In genomic region chr10:5563991-5564536, GRCh38 we compare ENCODE assay signal across 8 cellular contexts. TPM values are rescaled to one million over a fixed set of nuclear protein-coding genes. Genes with fewer than 3 reads are reported as not detected.
DNase-seq lines count a peak whose midpoint lies in the region; ATAC-seq and TF ChIP-seq lines count a peak whose summit lies in the region.
"Had no signal": no experiment of that assay in that cellular context is flagged by ENCODE, and none has a peak within 500 bp of the region (broad histone marks: within the 10 kb centered on the region; RNA-seq: fewer than 3 reads in every experiment).

No MANE protein-coding gene starts in this region.

- TF ChIP-seq EP300 in upper lobe of left lung (IDR thresholded peaks at IDR 0.05) = no peak

- TF ChIP-seq CTCF in upper lobe of left lung (IDR thresholded peaks at IDR 0.05) = no peak

- DNase-seq in SW480 (ENCODE audit: low spot score) (peak; percentile 59), upper lobe of left lung (peak in 1 of 2 donors; percentile 15), AML-193 (lab: John Stamatoyannopoulos, UW) (no peak)
- DNase-seq: naive B cell had no signal

- TF ChIP-seq POLR2A in upper lobe of left lung (IDR thresholded peaks at IDR 0.05) = no peak

- H3K27ac Mint-ChIP-seq in activated naive CD4-positive, alpha-beta T cell treated with anti-CD3 and anti-CD28 coated beads, Interleukin-2, amount 50 U/mL, for 24 hours = peak overlapping the region; percentile 84
- H3K27ac Mint-ChIP-seq: naive B cell had no signal

- no peaks in the 10 kb centered on the region for H3K36me3 Mint-ChIP-seq in activated naive CD4-positive, alpha-beta T cell treated with anti-CD3 and anti-CD28 coated beads, Interleukin-2, amount 50 U/mL, for 24 hours
- H3K36me3 Mint-ChIP-seq: naive B cell had no signal

- peaks cover 33% of the 10 kb centered on the region for H3K4me1 ChIP-seq in muscle layer of colon (ENCODE audit: insufficient read depth, low read length)
- peaks cover 0 to 11% (median 6%) of the 10 kb centered on the region in 4 donors for H3K4me1 ChIP-seq in upper lobe of left lung

- H3K9me3 ChIP-seq in muscle layer of colon (ENCODE audit: low read length) (no peaks in the 10 kb centered on the region), upper lobe of left lung (no peaks in the 10 kb centered on the region)

- 73 to 75% methylated on average over 11 to 18 of the region's 18 CpGs for WGBS in upper lobe of left lung, 2 donors

- H3K9me3 Mint-ChIP-seq in activated naive CD4-positive, alpha-beta T cell treated with anti-CD3 and anti-CD28 coated beads, Interleukin-2, amount 50 U/mL, for 24 hours = no peaks in the 10 kb centered on the region

- H3K4me1 Mint-ChIP-seq in activated naive CD4-positive, alpha-beta T cell treated with anti-CD3 and anti-CD28 coated beads, Interleukin-2, amount 50 U/mL, for 24 hours = peaks cover 37% of the 10 kb centered on the region

- H3K27me3 ChIP-seq in muscle layer of colon (ENCODE audit: control insufficient read depth in 1 of 2, insufficient read depth in 2 of 2, low read length in 2 of 2) (no peaks in the 10 kb centered on the region), upper lobe of left lung (no peaks in the 10 kb centered on the region)

- peak; percentile 7 to 48 for ATAC-seq in upper lobe of left lung (ENCODE audit: low FRiP score in 2 of 2)
- no peak for ATAC-seq in GM21717 (IDR thresholded peaks at IDR 0.05; ENCODE audit: unreplicated experiment)
- no peak for ATAC-seq in HG02870 (IDR thresholded peaks at IDR 0.05; ENCODE audit: unreplicated experiment)

- no peaks in the 10 kb centered on the region for H3K27me3 Mint-ChIP-seq in activated naive CD4-positive, alpha-beta T cell treated with anti-CD3 and anti-CD28 coated beads, Interleukin-2, amount 50 U/mL, for 24 hours

- no peak overlapping the region for H3K9ac ChIP-seq in muscle layer of colon (ENCODE audit: low read length)

- no peaks in the 10 kb centered on the region for H3K36me3 ChIP-seq in muscle layer of colon (ENCODE audit: insufficient read depth, low read length)
- H3K36me3 ChIP-seq in upper lobe of left lung = no peaks in the 10 kb centered on the region

- H3K27ac ChIP-seq in muscle layer of colon (ENCODE audit: low read depth, low read length) = peak overlapping the region; percentile 43
- H3K27ac ChIP-seq in upper lobe of left lung = no peak overlapping the region

- peak overlapping the region; percentile 81 for H3K4me3 Mint-ChIP-seq in activated naive CD4-positive, alpha-beta T cell treated with anti-CD3 and anti-CD28 coated beads, Interleukin-2, amount 50 U/mL, for 24 hours
- H3K4me3 Mint-ChIP-seq: naive B cell had no signal

- H3K4me3 ChIP-seq in muscle layer of colon (ENCODE audit: low read depth in 1 of 2, low read length in 2 of 2) = no peak overlapping the region
- H3K4me3 ChIP-seq in upper lobe of left lung = no peak overlapping the region

RNA-seq across cellular contexts. Expression of gene CALML3, which starts 39.3 kb away (rescaled TPM):
- total RNA-seq in upper lobe of left lung = not detected

Comparison
In these comparisons a context has a peak if more than half of its experiments do, and no peak if none do; other contexts are left out.
1. ATAC-seq: peak in upper lobe of left lung (2 of 2); none in GM21717 (single experiment) and HG02870 (single experiment).